In genomic region chr1:199357591-199357990, GRCh38 we compare ENCODE assay signal across 15 cellular contexts.
DNase-seq lines count a peak whose midpoint lies in the region; TF ChIP-seq lines count a peak whose summit lies in the region.
"Had no signal": no experiment of that assay in that cellular context is flagged by ENCODE, and none has a peak within 500 bp of the region (broad histone marks: within the 10 kb centered on the region; RNA-seq: fewer than 3 reads in every experiment).

No MANE protein-coding gene starts in this region.

- H3K4me1 ChIP-seq in HEK293 (ENCODE audit: control insufficient read depth, insufficient read depth, low read length) (no peaks in the 10 kb centered on the region), hepatocyte (ENCODE audit: insufficient read depth) (no peaks in the 10 kb centered on the region), stomach (no peaks in the 10 kb centered on the region)

- H3K4me3 ChIP-seq in HEK293 (ENCODE audit: low read depth, low read length) = no peak overlapping the region
- no peak overlapping the region for H3K4me3 ChIP-seq in hepatocyte
- no peak overlapping the region for H3K4me3 ChIP-seq in stomach
- H3K4me3 ChIP-seq: GM23248 had no signal

- H3K9me3 ChIP-seq in HEK293 (ENCODE audit: control insufficient read depth, insufficient read depth, low read depth, low read length) (no peaks in the 10 kb centered on the region), hepatocyte (ENCODE audit: low read depth) (no peaks in the 10 kb centered on the region), stomach (no peaks in the 10 kb centered on the region)

- CTCF ChIA-PET in HEK293 (lab: Yijun Ruan, JAX) = interaction anchor here (1.2 kb wide), 1 partner anchor 114 kb away, joined by 3 read pairs; no protein-coding TSS in a partner anchor

- no peak overlapping the region for H3K4me2 ChIP-seq in hepatocyte

- intact Hi-C loops in stomach (cut with DNase I; ENCODE audit: low total_unique reads) = no loop called here

- no peak for TF ChIP-seq EP300 in stomach (IDR thresholded peaks at IDR 0.05)

- TF ChIP-seq CTCF in HEK293 (tag by site-specific recombination; IDR thresholded peaks at IDR 0.05) (no peak), hepatocyte (IDR thresholded peaks at IDR 0.05; ENCODE audit: poor library complexity) (no peak), stomach (IDR thresholded peaks at IDR 0.05) (no peak)

- H3K36me3 ChIP-seq in HEK293 (ENCODE audit: control insufficient read depth in 2 of 2, insufficient read depth in 1 of 2, low read length in 2 of 2) = no peaks in the 10 kb centered on the region
- no peaks in the 10 kb centered on the region for H3K36me3 ChIP-seq in hepatocyte (replicated peaks; ENCODE audit: insufficient read depth, low read depth)
- H3K36me3 ChIP-seq in stomach = no peaks in the 10 kb centered on the region

- no peaks in the 10 kb centered on the region for H4K20me1 ChIP-seq in hepatocyte (ENCODE audit: insufficient read depth, poor library complexity, severe bottlenecking)

- DNase-seq in NCI-H82 treated with DMSO at 0.1 percent for 48 hours (lab: John Stamatoyannopoulos, UW; ENCODE audit: unreplicated experiment) (peak; percentile 31), hepatocyte (ENCODE audit: low spot score) (no peak), stomach (no peak), T-helper 9 cell (no peak)
- no peak for DNase-seq in stimulated activated naive CD4-positive, alpha-beta T cell treated with Interleukin-2 at 50 U/mL for 16 hours (lab: John Stamatoyannopoulos, UW)
- DNase-seq: C1 segment of cervical spinal cord; Calu3; CD4-positive, alpha-beta memory T cell; COR-L47; DMS153; DND-41; GM23248; H7; HCEC 1CT had no signal

- H3K27me3 ChIP-seq in hepatocyte (no peaks in the 10 kb centered on the region), stomach (no peaks in the 10 kb centered on the region)

- H3K27ac ChIP-seq in HEK293 (ENCODE audit: extremely low read depth, low read depth, low read length) (no peak overlapping the region), hepatocyte (peak overlapping the region; percentile 38), stomach (no peak overlapping the region)
- H3K27ac ChIP-seq: GM23248 had no signal

- H2AFZ ChIP-seq in hepatocyte = no peak overlapping the region
- H2AFZ ChIP-seq: GM23248 had no signal

- no peaks in the 10 kb centered on the region for H3K9me2 ChIP-seq in hepatocyte (replicated peaks; ENCODE audit: insufficient read depth)

- TF ChIP-seq POLR2A in stomach (IDR thresholded peaks at IDR 0.05) = no peak

- H3K79me2 ChIP-seq in hepatocyte = no peaks in the 10 kb centered on the region

- POLR2A ChIA-PET in HEK293 (lab: Yijun Ruan, JAX) = interaction anchor here (0.7 kb wide), 1 partner anchor 19 kb away, joined by 7 read pairs; no protein-coding TSS in a partner anchor

- WGBS in hepatocyte (ENCODE audit: low lambda C conversion rate, missing lambda C conversion rate) = 90% methylated on average over 3 of the region's 3 CpGs
- WGBS in stomach, 5 donors = 76 to 82% (median 79%) methylated on average over 3 of the region's 3 CpGs

TF ChIP-seq in HEK293, 187 proteins besides CTCF, POLR2A, EP300 and RAD21:
- no peak for TF ChIP-seq OSR2 (tag by site-specific recombination; IDR thresholded peaks at IDR 0.05)
- TF ChIP-seq ATF2 (tag by site-specific recombination; IDR thresholded peaks at IDR 0.05; ENCODE audit: low read depth) = peak; percentile 85
- TF ChIP-seq HOXA7 (CRISPR knock-in tag; IDR thresholded peaks at IDR 0.05; ENCODE audit: borderline replicate concordance) = no peak
- TF ChIP-seq ZNF184 (tag by site-specific recombination; IDR thresholded peaks at IDR 0.05) = no peak
- TF ChIP-seq ZNF169 (tag by site-specific recombination; IDR thresholded peaks at IDR 0.05) = no peak
- no peak for TF ChIP-seq ZNF639 (tag by site-specific recombination; IDR thresholded peaks at IDR 0.05)
- no peak for TF ChIP-seq BCL11B (tag by site-specific recombination; IDR thresholded peaks at IDR 0.05; ENCODE audit: low read depth)
- 0 out of 2 replicates have a peak, but pooled peaks have one; percentile 39 for TF ChIP-seq ZNF629 (tag by site-specific recombination; IDR thresholded peaks at IDR 0.05)
- no peak for TF ChIP-seq ZFP69B (tag by site-specific recombination; IDR thresholded peaks at IDR 0.05)
- no peak for TF ChIP-seq MZF1 (tag by site-specific recombination; IDR thresholded peaks at IDR 0.05; ENCODE audit: borderline replicate concordance)
